In genomic region chr6:32127409-32127716, GRCh38 we compare ENCODE assay signal across 1 cellular context.
TF ChIP-seq lines count a peak whose summit lies in the region.

No MANE protein-coding gene starts in this region.

TF ChIP-seq in K562, 482 proteins besides CTCF, POLR2A, EP300 and RAD21:
- no peak for TF ChIP-seq SMARCB1 (IDR thresholded peaks at IDR 0.05; ENCODE audit: insufficient read length, low read depth)
- TF ChIP-seq ERF (CRISPR knock-in tag; IDR thresholded peaks at IDR 0.05) = no peak
- no peak for TF ChIP-seq GABPB1 (CRISPR knock-in tag; IDR thresholded peaks at IDR 0.05)
- TF ChIP-seq MAZ (CRISPR knock-in tag; conservative IDR thresholded peaks at IDR 0.05 in 1 of 2, IDR thresholded peaks at IDR 0.05 in 1 of 2) = no peak
- no peak for TF ChIP-seq ADNP (tag; IDR thresholded peaks at IDR 0.05)
- TF ChIP-seq USF1 (CRISPR knock-in tag; IDR thresholded peaks at IDR 0.05) = peak; percentile 24; the same call in 1 of the 2 replicates
- 0 out of 4 replicates have a peak, but pooled peaks of 1 of the 2 experiments have one; percentile 35 for TF ChIP-seq TEAD1 (CRISPR knock-in tag; IDR thresholded peaks at IDR 0.05)
- TF ChIP-seq ZBTB11 (CRISPR knock-in tag; IDR thresholded peaks at IDR 0.05) = no peak
- TF ChIP-seq NCOA6 (IDR thresholded peaks at IDR 0.05) = no peak
- no peak for TF ChIP-seq U2AF2 (optimal IDR thresholded peaks at IDR 0.05; ENCODE audit: low read depth, low read length)
- TF ChIP-seq ZFX (CRISPR knock-in tag; IDR thresholded peaks at IDR 0.05) = 0 out of 2 replicates have a peak, but pooled peaks have one; percentile 8
- no peak for TF ChIP-seq ZNF609 (CRISPR knock-in tag; IDR thresholded peaks at IDR 0.05; ENCODE audit: borderline replicate concordance)
- TF ChIP-seq TARDBP (IDR thresholded peaks at IDR 0.05) = no peak
- TF ChIP-seq ETV5 (CRISPR knock-in tag; IDR thresholded peaks at IDR 0.05; ENCODE audit: low read depth) = 0 out of 2 replicates have a peak, but pooled peaks have one; percentile 4
- TF ChIP-seq ARNT (IDR thresholded peaks at IDR 0.05) = no peak
- TF ChIP-seq CBX8 (IDR thresholded peaks at IDR 0.05; ENCODE audit: borderline replicate concordance, extremely low read depth, low read depth, low read length, poor library complexity, severe bottlenecking) = no peak
- no peak for TF ChIP-seq FOXP1 (CRISPR knock-in tag; IDR thresholded peaks at IDR 0.05)
- TF ChIP-seq, protein P1, sequence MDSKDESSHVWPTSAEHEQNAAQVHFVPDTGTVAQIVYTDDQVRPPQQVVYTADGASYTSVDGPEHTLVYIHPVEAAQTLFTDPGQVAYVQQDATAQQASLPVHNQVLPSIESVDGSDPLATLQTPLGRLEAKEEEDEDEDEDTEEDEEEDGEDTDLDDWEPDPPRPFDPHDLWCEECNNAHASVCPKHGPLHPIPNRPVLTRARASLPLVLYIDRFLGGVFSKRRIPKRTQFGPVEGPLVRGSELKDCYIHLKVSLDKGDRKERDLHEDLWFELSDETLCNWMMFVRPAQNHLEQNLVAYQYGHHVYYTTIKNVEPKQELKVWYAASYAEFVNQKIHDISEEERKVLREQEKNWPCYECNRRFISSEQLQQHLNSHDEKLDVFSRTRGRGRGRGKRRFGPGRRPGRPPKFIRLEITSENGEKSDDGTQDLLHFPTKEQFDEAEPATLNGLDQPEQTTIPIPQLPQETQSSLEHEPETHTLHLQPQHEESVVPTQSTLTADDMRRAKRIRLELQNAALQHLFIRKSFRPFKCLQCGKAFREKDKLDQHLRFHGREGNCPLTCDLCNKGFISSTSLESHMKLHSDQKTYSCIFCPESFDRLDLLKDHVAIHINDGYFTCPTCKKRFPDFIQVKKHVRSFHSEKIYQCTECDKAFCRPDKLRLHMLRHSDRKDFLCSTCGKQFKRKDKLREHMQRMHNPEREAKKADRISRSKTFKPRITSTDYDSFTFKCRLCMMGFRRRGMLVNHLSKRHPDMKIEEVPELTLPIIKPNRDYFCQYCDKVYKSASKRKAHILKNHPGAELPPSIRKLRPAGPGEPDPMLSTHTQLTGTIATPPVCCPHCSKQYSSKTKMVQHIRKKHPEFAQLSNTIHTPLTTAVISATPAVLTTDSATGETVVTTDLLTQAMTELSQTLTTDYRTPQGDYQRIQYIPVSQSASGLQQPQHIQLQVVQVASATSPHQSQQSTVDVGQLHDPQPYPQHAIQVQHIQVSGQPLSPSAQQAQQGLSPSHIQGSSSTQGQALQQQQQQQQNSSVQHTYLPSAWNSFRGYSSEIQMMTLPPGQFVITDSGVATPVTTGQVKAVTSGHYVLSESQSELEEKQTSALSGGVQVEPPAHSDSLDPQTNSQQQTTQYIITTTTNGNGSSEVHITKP (IDR thresholded peaks at IDR 0.05; ENCODE audit: partially characterized antibody) = no peak
- no peak for TF ChIP-seq EGR1 (conservative IDR thresholded peaks at IDR 0.05)
- TF ChIP-seq TFAP4 (CRISPR knock-in tag; IDR thresholded peaks at IDR 0.05; ENCODE audit: borderline replicate concordance) = no peak
- TF ChIP-seq HCFC1 (IDR thresholded peaks at IDR 0.05; ENCODE audit: low read depth, low read length) = no peak
- no peak for TF ChIP-seq RBM14 (IDR thresholded peaks at IDR 0.05; ENCODE audit: borderline replicate concordance, insufficient read depth, low read depth, low read length)
- TF ChIP-seq KDM5B (IDR thresholded peaks at IDR 0.05; ENCODE audit: insufficient replicate concordance, low read depth, low read length) = no peak
- TF ChIP-seq ELF4 (CRISPR knock-in tag; IDR thresholded peaks at IDR 0.05) = no peak
